8 cellular contexts compared by ENCODE assay signal in genomic region chr10:103969857-103970627, GRCh38. TPM values are rescaled to one million over a fixed set of nuclear protein-coding genes. Genes with fewer than 3 reads are reported as not detected.
DNase-seq lines count a peak whose midpoint lies in the region; ATAC-seq, FAIRE-seq and TF ChIP-seq lines count a peak whose summit lies in the region.

No MANE protein-coding gene starts in this region.

- POLR2A ChIA-PET in K562 (lab: Yijun Ruan, JAX): no interaction called here

- WGBS in K562 (ENCODE audit: insufficient coverage, low coverage, missing lambda C conversion rate): 4% methylated on average over 2 of the region's 2 CpGs

- intact Hi-C loops in Right ventricle myocardium inferior (cut with DNase I): loop anchor here (5.0 kb wide), 1 partner anchor 152 kb away; the partner anchor contains the start of gene SFR1
- intact Hi-C loops in K562 (cut with micrococcal nuclease): loop anchor here (5.0 kb wide), 2 partner anchors 83 to 152 kb away; partner anchors contain the start of gene SFR1

- TF ChIP-seq CTCF in right atrium auricular region (IDR thresholded peaks at IDR 0.05) (no peak), K562 (IDR thresholded peaks at IDR 0.05 in 2 of 3, conservative IDR thresholded peaks at IDR 0.05 in 1 of 3; ENCODE audit: insufficient read depth in 2 of 3, low read depth in 1 of 3, low read length in 3 of 3) (no peak)

- in situ Hi-C loops in K562 (cut with MboI): loop anchor here (5.0 kb wide), 1 partner anchor 83 kb away; no protein-coding TSS in a partner anchor

- ATAC-seq in Right ventricle myocardium inferior (no peak), K562 (peak; percentile 53), GM21390 (IDR thresholded peaks at IDR 0.05; ENCODE audit: unreplicated experiment) (no peak), HG03521 (IDR thresholded peaks at IDR 0.05; ENCODE audit: unreplicated experiment) (no peak), HG02840 (IDR thresholded peaks at IDR 0.05; ENCODE audit: low FRiP score, unreplicated experiment) (no peak)

- peak overlapping the region in 1 of 2 experiments; percentile 87; a peak in 3 of 4 replicates for H3K9ac ChIP-seq in K562 (ENCODE audit: insufficient read depth in 1 of 2, low read depth in 2 of 2, low read length in 2 of 2)
- H3K9ac ChIP-seq in muscle layer of colon (ENCODE audit: low read length): peak overlapping the region; percentile 46

- CTCF ChIA-PET in K562 (lab: Yijun Ruan, JAX; ENCODE audit: low intra/inter-chr PET ratio): no interaction called here

- no TSS peak for BruUV-seq in K562 (replicated peaks; lab: Mats Ljungman, UMichigan)

- no peaks in the 10 kb centered on the region for H3K9me3 ChIP-seq in right atrium auricular region
- no peaks in the 10 kb centered on the region for H3K9me3 ChIP-seq in K562 (replicated peaks; ENCODE audit: control insufficient read depth, insufficient read depth, low read depth, low read length)
- no peaks in the 10 kb centered on the region for H3K9me3 ChIP-seq in muscle layer of colon (ENCODE audit: low read length)

- TF ChIP-seq EP300 in K562 (IDR thresholded peaks at IDR 0.05; ENCODE audit: low read length): no peak

- peak overlapping the region; percentile 91 for H3K4me2 ChIP-seq in K562 (ENCODE audit: insufficient read depth, low read length)

- peaks cover 0 to 37% of the 10 kb centered on the region in 2 donors for H3K4me1 ChIP-seq in right atrium auricular region
- H3K4me1 ChIP-seq in K562 (replicated peaks in 1 of 2; ENCODE audit: control insufficient read depth in 2 of 2, insufficient read depth in 2 of 2, low read length in 2 of 2): peaks cover 2 to 5% of the 10 kb centered on the region in 2 experiments; a peak in 2 of 5 replicates
- H3K4me1 ChIP-seq in muscle layer of colon (ENCODE audit: insufficient read depth, low read length): peaks cover 16% of the 10 kb centered on the region

- H3K79me2 ChIP-seq in K562 (ENCODE audit: control insufficient read depth, insufficient read depth, low read length): peaks cover 85% of the 10 kb centered on the region

- TF ChIP-seq POLR2A in K562 (conservative IDR thresholded peaks at IDR 0.05): no peak

- H3K27ac ChIP-seq in right atrium auricular region (peak overlapping the region; percentile 61 to 98), K562 (ENCODE audit: extremely low read depth, low read depth, low read length) (peak overlapping the region; percentile 98), muscle layer of colon (ENCODE audit: low read depth, low read length) (no peak overlapping the region)

- no peak for FAIRE-seq in K562 (lab: Jason Lieb, UNC)

- no peaks in the 10 kb centered on the region for H3K27me3 ChIP-seq in right atrium auricular region
- no peaks in the 10 kb centered on the region for H3K27me3 ChIP-seq in K562 (ENCODE audit: control insufficient read depth in 2 of 2, insufficient read depth in 2 of 2, low read length in 2 of 2)
- no peaks in the 10 kb centered on the region for H3K27me3 ChIP-seq in muscle layer of colon (ENCODE audit: control insufficient read depth in 1 of 2, insufficient read depth in 2 of 2, low read length in 2 of 2)

- H3K4me3 ChIP-seq in right atrium auricular region (peak overlapping the region; percentile 86 to 93), K562 (peak overlapping the region; percentile 90), muscle layer of colon (ENCODE audit: low read depth in 1 of 2, low read length in 2 of 2) (peak overlapping the region; percentile 15 to 99)

- no peak for TF ChIP-seq RAD21 in K562 (CRISPR knock-in tag; conservative IDR thresholded peaks at IDR 0.05 in 1 of 2, IDR thresholded peaks at IDR 0.05 in 1 of 2)

- no peaks in the 10 kb centered on the region for H3K9me1 ChIP-seq in K562 (ENCODE audit: control insufficient read depth, insufficient read depth, low read length)

- H2AFZ ChIP-seq in K562 (ENCODE audit: low read depth, low read length): no peak overlapping the region

- DNase-seq in right atrium auricular region (ENCODE audit: low spot score): no peak
- DNase-seq in Right ventricle myocardium inferior (ENCODE audit: missing footprints): no peak
- DNase-seq in K562 (ENCODE audit: extremely low read depth in 1 of 4, low spot score in 3 of 4): no peak
- DNase-seq in NCI-H2081 treated with DMSO at 0.1 percent for 48 hours (lab: John Stamatoyannopoulos, UW): no peak

- H4K20me1 ChIP-seq in K562 (replicated peaks; ENCODE audit: control insufficient read depth, insufficient read depth, low read length): peaks cover 9% of the 10 kb centered on the region

- H3K36me3 ChIP-seq in right atrium auricular region (no peaks in the 10 kb centered on the region), K562 (ENCODE audit: control insufficient read depth, insufficient read depth, low read length) (0 out of 3 replicates have a peak, but pooled peaks cover 2% of the 10 kb centered on the region), muscle layer of colon (ENCODE audit: insufficient read depth, low read length) (no peaks in the 10 kb centered on the region)

TF ChIP-seq in K562, 482 proteins besides CTCF, POLR2A, EP300 and RAD21:
- 0 out of 2 replicates have a peak, but pooled peaks have one; percentile 20 for TF ChIP-seq PML (IDR thresholded peaks at IDR 0.05; ENCODE audit: low read length)
- no peak for TF ChIP-seq TEAD2 (tag; IDR thresholded peaks at IDR 0.05)
- peak; percentile 87 for TF ChIP-seq ESRRA (IDR thresholded peaks at IDR 0.05; ENCODE audit: borderline replicate concordance, low read depth)
- 0 out of 2 replicates have a peak, but pooled peaks have one; percentile 12 for TF ChIP-seq STAT5A (IDR thresholded peaks at IDR 0.05; ENCODE audit: borderline replicate concordance, low read length)
TF ChIP-seq in K562: peak in this region for 3.

RNA-seq across cellular contexts. Expression of gene SLK, which starts 3.1 kb away (rescaled TPM):
- total RNA-seq in right atrium auricular region: 10 to 100 TPM; 42.4 to 57.3 TPM
- 28.9 TPM for total RNA-seq in Right ventricle myocardium inferior
- total RNA-seq in K562 (2011; cell fraction: chromatin; rRNA removed; ENCODE audit: low replicate concordance): 5.1 and 25.0 TPM in 2 replicates
- total RNA-seq in K562 (2011; cell fraction: nucleolus; rRNA removed): 3.5 and 4.9 TPM in 2 replicates
- 8.1 and 11.5 TPM in 2 replicates for total RNA-seq in K562 (2011; cell fraction: nucleoplasm; rRNA removed)
- 24.0 and 39.9 TPM in 2 replicates for total RNA-seq in K562 (2014; rRNA removed)
- total RNA-seq in K562 (2014; rRNA removed; fragmentation: Illumina TruSeq; extraction: Trizol): 40.0 and 43.5 TPM in 2 replicates
- 37.4 and 39.0 TPM in 2 replicates for total RNA-seq in K562 (2015; rRNA removed; fragmentation: Illumina TruSeq; extraction: Trizol)
- total RNA-seq in K562 (2021): 21.6 and 23.4 TPM in 2 replicates
- polyA plus RNA-seq in K562 (2011; rRNA removed): 10.6 and 14.9 TPM in 2 replicates
- polyA plus RNA-seq in K562 (2011; cell fraction: cytosol; rRNA removed): 1.9 and 3.7 TPM in 2 replicates
- 5.5 and 6.3 TPM in 2 replicates for polyA plus RNA-seq in K562 (2011; cell fraction: nucleus; rRNA removed)
- 15.6 and 19.0 TPM in 2 replicates for polyA plus RNA-seq in K562 (2012)
- polyA plus RNA-seq in K562 (2014; fragmentation: Illumina TruSeq; extraction: Trizol): 21.3 and 26.4 TPM in 2 replicates
- polyA plus RNA-seq in K562 (2014; fragmentation: Nextera tagmentation; extraction: Ambion mirVana): 1 to 10 TPM; 8.2 to 9.2 TPM
- polyA plus RNA-seq in K562 (2014; rRNA removed): 12.7 and 15.5 TPM in 2 replicates
- polyA minus RNA-seq in K562 (2011; rRNA and poly(A)+ RNA removed): 32.3 and 40.0 TPM in 2 replicates
- 19.4 and 19.6 TPM in 2 replicates for polyA minus RNA-seq in K562 (2011; cell fraction: cytosol; rRNA and poly(A)+ RNA removed)
- polyA minus RNA-seq in K562 (2011; cell fraction: nucleus; rRNA and poly(A)+ RNA removed): 6.3 and 13.2 TPM in 2 replicates

RNA-seq across cellular contexts. Expression of gene STN1, which starts 52.1 kb away (rescaled TPM):
- 10 to 100 TPM; 26.8 to 35.3 TPM for total RNA-seq in right atrium auricular region
- 30.1 TPM for total RNA-seq in Right ventricle myocardium inferior
- total RNA-seq in K562 (2011; cell fraction: chromatin; rRNA removed; ENCODE audit: low replicate concordance): 5.1 and 6.2 TPM in 2 replicates
- 3.3 and 3.8 TPM in 2 replicates for total RNA-seq in K562 (2011; cell fraction: nucleolus; rRNA removed)
- 4.1 and 5.1 TPM in 2 replicates for total RNA-seq in K562 (2011; cell fraction: nucleoplasm; rRNA removed)
- 9.2 and 10.2 TPM in 2 replicates for total RNA-seq in K562 (2014; rRNA removed)
- total RNA-seq in K562 (2014; rRNA removed; fragmentation: Illumina TruSeq; extraction: Trizol): 13.6 and 13.8 TPM in 2 replicates
- 13.8 and 15.3 TPM in 2 replicates for total RNA-seq in K562 (2015; rRNA removed; fragmentation: Illumina TruSeq; extraction: Trizol)
- 9.0 and 9.1 TPM in 2 replicates for total RNA-seq in K562 (2021)
- 19.2 and 19.6 TPM in 2 replicates for polyA plus RNA-seq in K562 (2011; rRNA removed)
- 11.3 and 16.5 TPM in 2 replicates for polyA plus RNA-seq in K562 (2011; cell fraction: cytosol; rRNA removed)
- 7.0 and 12.2 TPM in 2 replicates for polyA plus RNA-seq in K562 (2011; cell fraction: nucleus; rRNA removed)
- 12.3 and 16.5 TPM in 2 replicates for polyA plus RNA-seq in K562 (2012)
- 12.4 and 14.6 TPM in 2 replicates for polyA plus RNA-seq in K562 (2014; fragmentation: Illumina TruSeq; extraction: Trizol)
- 10 to 100 TPM; 12.0 to 16.0 TPM for polyA plus RNA-seq in K562 (2014; fragmentation: Nextera tagmentation; extraction: Ambion mirVana)
- 11.2 and 11.6 TPM in 2 replicates for polyA plus RNA-seq in K562 (2014; rRNA removed)
- polyA minus RNA-seq in K562 (2011; rRNA and poly(A)+ RNA removed): 16.5 and 19.9 TPM in 2 replicates
- polyA minus RNA-seq in K562 (2011; cell fraction: cytosol; rRNA and poly(A)+ RNA removed): 5.0 and 6.6 TPM in 2 replicates
- polyA minus RNA-seq in K562 (2011; cell fraction: nucleus; rRNA and poly(A)+ RNA removed): 2.8 and 8.0 TPM in 2 replicates
